In the genomic region with DNA sequence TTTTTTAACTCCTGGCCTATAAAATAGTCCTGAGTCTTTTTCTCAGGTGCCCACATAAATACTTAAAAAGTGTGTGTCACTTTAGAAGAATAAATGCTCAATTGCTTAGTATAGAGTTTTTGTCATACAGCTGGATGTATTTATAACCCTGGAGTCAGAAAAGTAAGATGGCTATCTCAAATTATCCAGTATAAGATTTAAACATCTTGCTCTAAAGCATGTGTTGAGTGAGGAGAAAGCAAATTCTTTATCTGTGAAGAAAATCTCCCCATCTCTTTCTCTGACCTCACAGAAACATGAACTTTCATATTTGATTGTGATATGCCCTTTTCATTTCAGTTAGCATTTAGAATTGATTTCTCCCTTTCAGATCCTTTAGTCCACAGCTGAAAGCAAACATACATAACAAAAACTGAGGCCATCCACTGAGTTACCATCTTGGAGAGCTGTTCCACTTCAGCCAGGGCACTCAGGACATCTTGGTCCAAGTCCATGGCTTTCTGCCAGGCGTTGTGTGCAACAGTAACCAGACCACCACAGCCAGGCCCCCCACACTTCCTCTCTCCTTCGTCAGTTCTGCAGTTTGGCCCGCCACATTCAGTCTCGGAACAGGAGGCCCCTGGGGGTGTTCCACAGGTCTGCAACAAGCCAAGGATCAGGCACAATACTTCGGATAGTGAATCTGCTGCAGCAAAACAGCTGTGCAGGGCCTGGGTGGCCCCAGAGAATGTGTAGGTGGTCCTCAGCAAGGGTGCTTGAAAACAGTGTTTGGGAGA, we compare ENCODE assay signal across 19 cellular contexts. TPM values are rescaled to one million over a fixed set of nuclear protein-coding genes. Genes with fewer than 3 reads are reported as not detected.
DNase-seq lines count a peak whose midpoint lies in the region; ATAC-seq, FAIRE-seq and TF ChIP-seq lines count a peak whose summit lies in the region.
"Had no signal": no experiment of that assay in that cellular context is flagged by ENCODE, and none has a peak within 500 bp of the region (broad histone marks: within the 10 kb centered on the region; RNA-seq: fewer than 3 reads in every experiment).

No MANE protein-coding gene starts in this region.

- ATAC-seq in activated T-cell treated with anti-CD3 and anti-CD28 coated beads, Interleukin-2, amount 50 U/mL, for 4 hours: no peak
- no peak for ATAC-seq in HG02852 (IDR thresholded peaks at IDR 0.05; ENCODE audit: unreplicated experiment)

- POLR2A ChIA-PET in SK-N-SH (lab: Yijun Ruan, JAX): no interaction called here

- H3K4me3 ChIP-seq in SK-N-SH (ENCODE audit: low read depth in 2 of 2, low read length in 1 of 2): no peak overlapping the region
- H3K4me3 ChIP-seq: adrenal gland, prostate gland, stomach had no signal

- H3K4me3 Mint-ChIP-seq in glutamatergic neuron (ENCODE audit: unreplicated experiment) (no peak overlapping the region), nephron (no peak overlapping the region)
- H3K4me3 Mint-ChIP-seq in activated T-cell treated with anti-CD3 and anti-CD28 coated beads, Interleukin-2, amount 50 U/mL, for 4 hours: no peak overlapping the region

- peaks cover 37 to 51% of the 10 kb centered on the region in 2 experiments for H3K4me1 ChIP-seq in SK-N-SH (ENCODE audit: control insufficient read depth in 1 of 2, insufficient read depth in 2 of 2, low read depth in 1 of 2, low read length in 1 of 2)
- H3K4me1 ChIP-seq: prostate gland had no signal

- H3K27me3 Mint-ChIP-seq in glutamatergic neuron (ENCODE audit: unreplicated experiment) (peaks cover 5% of the 10 kb centered on the region), nephron (ENCODE audit: low read depth) (no peaks in the 10 kb centered on the region)
- no peaks in the 10 kb centered on the region for H3K27me3 Mint-ChIP-seq in activated T-cell treated with anti-CD3 and anti-CD28 coated beads, Interleukin-2, amount 50 U/mL, for 4 hours (ENCODE audit: low read depth)

- DNase-seq in GM19239 (ENCODE audit: insufficient read length, low spot score) (no peak), SK-N-SH (peak; percentile 55), glutamatergic neuron (no peak), MV-4-11 (lab: John Stamatoyannopoulos, UW) (no peak)
- DNase-seq in activated naive CD4-positive, alpha-beta T cell treated with anti-CD3 and anti-CD28 coated beads, Interleukin-2, amount 50 U/mL, for 16 hours: no peak
- DNase-seq in activated T-cell treated with anti-CD3 and anti-CD28 coated beads, Interleukin-2, amount 50 U/mL, for 4 hours: no peak
- DNase-seq: activated CD4-positive, alpha-beta T cell treated with anti-CD3 and anti-CD28 coated beads, Interleukin-2, amount 50 U/mL, for 4 hours; adrenal gland; COR-L47; Karpas-422; NCI-H1436 treated with DMSO at 0.1 percent for 48 hours; NCI-H446; stomach had no signal

- H3K9me3 ChIP-seq in SK-N-SH: no peaks in the 10 kb centered on the region
- H3K9me3 ChIP-seq: adrenal gland, prostate gland, stomach had no signal

- TF ChIP-seq CTCF in SK-N-SH (IDR thresholded peaks at IDR 0.05): no peak
- TF ChIP-seq CTCF in glutamatergic neuron (IDR thresholded peaks at IDR 0.05; ENCODE audit: partially characterized antibody, unreplicated experiment): no peak
- TF ChIP-seq CTCF in nephron (IDR thresholded peaks at IDR 0.05; ENCODE audit: unreplicated experiment in 3 of 3): no peak

- CTCF ChIA-PET in SK-N-SH (lab: Yijun Ruan, JAX): interaction anchor here (0.6 to 4.5 kb wide), 8 partner anchors 9 to 214 kb away, joined by 3 to 25 read pairs (median 4); no protein-coding TSS in a partner anchor

- H3K36me3 ChIP-seq in SK-N-SH (replicated peaks in 1 of 2; ENCODE audit: control insufficient read depth in 1 of 2, insufficient read depth in 2 of 2, low read length in 1 of 2): peaks cover 91 to 99% of the 10 kb centered on the region in 2 experiments
- H3K36me3 ChIP-seq: prostate gland had no signal

- peak overlapping the region; percentile 49 for H3K4me2 ChIP-seq in SK-N-SH

- peak overlapping the region; percentile 94 to 98 for H3K27ac ChIP-seq in SK-N-SH (ENCODE audit: low read depth in 2 of 2, low read length in 1 of 2)
- H3K27ac ChIP-seq: HL-60, prostate gland had no signal

- H3K4me1 Mint-ChIP-seq in glutamatergic neuron (ENCODE audit: low read depth, unreplicated experiment) (peaks cover 10% of the 10 kb centered on the region), nephron (peaks cover 50% of the 10 kb centered on the region)
- peaks cover 7% of the 10 kb centered on the region for H3K4me1 Mint-ChIP-seq in activated T-cell treated with anti-CD3 and anti-CD28 coated beads, Interleukin-2, amount 50 U/mL, for 4 hours (ENCODE audit: low read depth)

- H3K9me3 Mint-ChIP-seq in glutamatergic neuron (ENCODE audit: unreplicated experiment): peaks cover 4% of the 10 kb centered on the region
- no peaks in the 10 kb centered on the region for H3K9me3 Mint-ChIP-seq in nephron
- no peaks in the 10 kb centered on the region for H3K9me3 Mint-ChIP-seq in activated T-cell treated with anti-CD3 and anti-CD28 coated beads, Interleukin-2, amount 50 U/mL, for 4 hours

- peaks cover 38% of the 10 kb centered on the region for H3K79me2 ChIP-seq in SK-N-SH (ENCODE audit: insufficient read depth)

- no peak overlapping the region for H3K9ac ChIP-seq in SK-N-SH

- peak overlapping the region; percentile 38 for H3K27ac Mint-ChIP-seq in glutamatergic neuron (ENCODE audit: unreplicated experiment)
- peak overlapping the region; percentile 58 to 91 (median 66) for H3K27ac Mint-ChIP-seq in nephron

- H3F3A ChIP-seq in SK-N-SH (replicated peaks; ENCODE audit: insufficient read depth): peaks cover 72% of the 10 kb centered on the region

- TF ChIP-seq RAD21 in SK-N-SH (IDR thresholded peaks at IDR 0.05; ENCODE audit: low read length): no peak

- no peaks in the 10 kb centered on the region for H4K20me1 ChIP-seq in SK-N-SH (ENCODE audit: insufficient read depth)

- no peaks in the 10 kb centered on the region for H3K27me3 ChIP-seq in SK-N-SH (ENCODE audit: insufficient read depth)
- H3K27me3 ChIP-seq: adrenal gland, stomach had no signal

- 28% methylated on average over 5 of the region's 5 CpGs for WGBS in SK-N-SH (ENCODE audit: low lambda C conversion rate)

- no peaks in the 10 kb centered on the region for H3K36me3 Mint-ChIP-seq in glutamatergic neuron (ENCODE audit: unreplicated experiment)
- peaks cover 90% of the 10 kb centered on the region for H3K36me3 Mint-ChIP-seq in nephron (ENCODE audit: low read depth)
- H3K36me3 Mint-ChIP-seq in activated T-cell treated with anti-CD3 and anti-CD28 coated beads, Interleukin-2, amount 50 U/mL, for 4 hours (ENCODE audit: insufficient read depth): peaks cover 24% of the 10 kb centered on the region

- H3K9me2 ChIP-seq in SK-N-SH: no peaks in the 10 kb centered on the region

- H2AFZ ChIP-seq in SK-N-SH (ENCODE audit: low read depth): no peak overlapping the region

- peak in 1 of 2 experiments; percentile 50; a peak in 2 of 4 replicates for TF ChIP-seq EP300 in SK-N-SH (IDR thresholded peaks at IDR 0.05; ENCODE audit: borderline replicate concordance in 1 of 2, low read depth in 1 of 2, low read length in 1 of 2)

- peak; percentile 45 for FAIRE-seq in GM19239 (lab: Jason Lieb, UNC)
- FAIRE-seq: G401.6, keratinocyte had no signal

TF ChIP-seq in SK-N-SH, 30 proteins besides CTCF, POLR2A, EP300 and RAD21 (continues in another document):
- 0 out of 2 replicates have a peak, but pooled peaks have one; percentile 25 for TF ChIP-seq MEF2A (IDR thresholded peaks at IDR 0.05; ENCODE audit: borderline replicate concordance, low read depth)
- peak; percentile 24 for TF ChIP-seq CHD2 (IDR thresholded peaks at IDR 0.05; ENCODE audit: low read length, partially characterized antibody)
- TF ChIP-seq, protein P1, sequence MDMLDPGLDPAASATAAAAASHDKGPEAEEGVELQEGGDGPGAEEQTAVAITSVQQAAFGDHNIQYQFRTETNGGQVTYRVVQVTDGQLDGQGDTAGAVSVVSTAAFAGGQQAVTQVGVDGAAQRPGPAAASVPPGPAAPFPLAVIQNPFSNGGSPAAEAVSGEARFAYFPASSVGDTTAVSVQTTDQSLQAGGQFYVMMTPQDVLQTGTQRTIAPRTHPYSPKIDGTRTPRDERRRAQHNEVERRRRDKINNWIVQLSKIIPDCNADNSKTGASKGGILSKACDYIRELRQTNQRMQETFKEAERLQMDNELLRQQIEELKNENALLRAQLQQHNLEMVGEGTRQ (IDR thresholded peaks at IDR 0.05; ENCODE audit: borderline replicate concordance, low read depth, low read length): no peak
- peak; percentile 56 for TF ChIP-seq TEAD4 (IDR thresholded peaks at IDR 0.05; ENCODE audit: borderline replicate concordance, insufficient read depth)
- TF ChIP-seq NFIC (IDR thresholded peaks at IDR 0.05; ENCODE audit: borderline replicate concordance): peak; percentile 86
- TF ChIP-seq RCOR1 (IDR thresholded peaks at IDR 0.05; ENCODE audit: low read length): 0 out of 2 replicates have a peak, but pooled peaks have one; percentile 29
- TF ChIP-seq SMC3 (IDR thresholded peaks at IDR 0.05; ENCODE audit: low read depth, low read length): no peak
- no peak for TF ChIP-seq ELF1 (IDR thresholded peaks at IDR 0.05)
- peak; percentile 75 for TF ChIP-seq TCF12 (IDR thresholded peaks at IDR 0.05)

RNA-seq across cellular contexts. Expression of a gene that starts 40.9 kb away (rescaled TPM):
- 140 and 197 TPM in 2 replicates for polyA plus RNA-seq in SK-N-SH (2012; rRNA removed)
- polyA plus RNA-seq in SK-N-SH (2012; cell fraction: cytosol; rRNA removed): 221 and 225 TPM in 2 replicates
- 81.0 and 164 TPM in 2 replicates for polyA plus RNA-seq in SK-N-SH (2012; cell fraction: nucleus; rRNA removed)
- total RNA-seq in glutamatergic neuron (ENCODE audit: unreplicated experiment): 75.9 TPM
- total RNA-seq in activated T-cell treated with anti-CD3 and anti-CD28 coated beads, Interleukin-2, amount 50 U/mL, for 4 hours: 100 to 1,000 TPM; 100 to 105 (median 103) TPM
